Comparison of ENCODE assay signal across 11 cellular contexts in the genomic region with DNA sequence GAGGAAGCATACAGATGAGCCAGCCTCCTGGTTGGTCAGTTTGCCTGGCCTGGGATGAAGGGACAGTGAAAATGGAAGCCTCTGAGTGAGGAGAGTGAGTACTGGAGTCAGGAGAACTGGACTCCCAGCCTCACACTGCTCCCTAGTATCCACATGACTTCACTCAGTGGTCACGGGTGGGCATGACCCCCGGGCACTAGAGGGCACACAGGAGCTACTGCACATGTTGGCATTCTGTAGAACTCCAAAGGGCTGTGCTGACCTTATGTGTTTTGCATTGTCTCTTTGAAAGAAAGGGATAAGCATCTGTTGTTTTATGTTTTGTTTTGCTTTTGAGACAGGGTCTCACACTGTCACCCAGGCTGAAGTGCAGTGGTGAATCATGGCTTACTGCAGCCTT. TPM values are rescaled to one million over a fixed set of nuclear protein-coding genes. Genes with fewer than 3 reads are reported as not detected.
A peak's percentile ranks its signal among the peaks of the same experiment; 100 is the strongest.
DNase-seq lines count a peak whose midpoint lies in the region; ATAC-seq and TF ChIP-seq lines count a peak whose summit lies in the region.
"Had no signal": no experiment of that assay in that cellular context is flagged by ENCODE, and none has a peak within 500 bp of the region (broad histone marks: within the 10 kb centered on the region; RNA-seq: fewer than 3 reads in every experiment).

No MANE protein-coding gene starts in this region.

- H3K27ac Mint-ChIP-seq in natural killer cell treated with Interleukin-12 subunit alpha and Interleukin-12 subunit beta and Interleukin-15 and Interleukin-18, amount 100 ng/mL, for 72 hours: peak overlapping the region in 1 of 2 donors; percentile 37
- H3K27ac Mint-ChIP-seq in osteocyte (ENCODE audit: unreplicated experiment): no peak overlapping the region
- H3K27ac Mint-ChIP-seq: stimulated activated naive CD8-positive, alpha-beta T cell treated with anti-CD3 and anti-CD28 coated beads, Interleukin-15, Interleukin-2, amounts not matched to agents 100 ng/mL and 50 ng/mL, for 24 hours had no signal

- H3K4me1 Mint-ChIP-seq in natural killer cell treated with Interleukin-12 subunit alpha and Interleukin-12 subunit beta and Interleukin-15 and Interleukin-18, amount 100 ng/mL, for 72 hours (ENCODE audit: low read depth in 2 of 2): peaks cover 0 to 10% of the 10 kb centered on the region in 2 donors
- peaks cover 2% of the 10 kb centered on the region for H3K4me1 Mint-ChIP-seq in osteocyte (ENCODE audit: unreplicated experiment)

- no peaks in the 10 kb centered on the region for H3K27me3 ChIP-seq in Panc1 (ENCODE audit: control insufficient read depth, insufficient read depth, low read length)

- no peaks in the 10 kb centered on the region for H3K9me3 ChIP-seq in Panc1 (ENCODE audit: control insufficient read depth, insufficient read depth, low read depth, low read length)

- H3K4me3 ChIP-seq in Panc1 (ENCODE audit: low read depth in 2 of 2, low read length in 2 of 2): no peak overlapping the region

- POLR2A ChIA-PET in Panc1 (lab: Charles Lee): no interaction called here

- no peak overlapping the region for H3K4me3 Mint-ChIP-seq in natural killer cell treated with Interleukin-12 subunit alpha and Interleukin-12 subunit beta and Interleukin-15 and Interleukin-18, amount 100 ng/mL, for 72 hours
- no peak overlapping the region for H3K4me3 Mint-ChIP-seq in osteocyte (ENCODE audit: unreplicated experiment)
- H3K4me3 Mint-ChIP-seq: stimulated activated naive CD8-positive, alpha-beta T cell treated with anti-CD3 and anti-CD28 coated beads, Interleukin-15, Interleukin-2, amounts not matched to agents 100 ng/mL and 50 ng/mL, for 24 hours had no signal

- H3K27me3 Mint-ChIP-seq in natural killer cell treated with Interleukin-12 subunit alpha and Interleukin-12 subunit beta and Interleukin-15 and Interleukin-18, amount 100 ng/mL, for 72 hours: no peaks in the 10 kb centered on the region
- no peaks in the 10 kb centered on the region for H3K27me3 Mint-ChIP-seq in osteocyte (ENCODE audit: unreplicated experiment)
- H3K27me3 Mint-ChIP-seq: stimulated activated naive CD8-positive, alpha-beta T cell treated with anti-CD3 and anti-CD28 coated beads, Interleukin-15, Interleukin-2, amounts not matched to agents 100 ng/mL and 50 ng/mL, for 24 hours had no signal

- intact Hi-C loops in Panc1 (cut with micrococcal nuclease; ENCODE audit: unreplicated experiment): no loop called here

- no peak for DNase-seq in Panc1 (ENCODE audit: low read depth, low spot score)
- peak in 47 of 58 donors; percentile 4 to 74 (median 45) for DNase-seq in anterior cingulate cortex (lab: John Stamatoyannopoulos, UW)
- no peak for DNase-seq in natural killer cell treated with Interleukin-12 subunit alpha and Interleukin-12 subunit beta and Interleukin-15 and Interleukin-18, amount 100 ng/mL, for 72 hours (ENCODE audit: low spot score)
- no peak for DNase-seq in osteocyte (ENCODE audit: extremely low spot score, unreplicated experiment)
- DNase-seq in NCI-H524 treated with DMSO at 0.1 percent for 48 hours (lab: John Stamatoyannopoulos, UW): no peak
- DNase-seq: left cardiac atrium had no signal

- no TSS peak for BruUV-seq in Panc1 (replicated peaks; lab: Mats Ljungman, UMichigan)

- in situ Hi-C loops in Panc1 (cut with HindIII; ENCODE audit: low pct_unique_long_range_greater_than_20kb, low sequenced_read_pairs): no loop called here

- no peaks in the 10 kb centered on the region for H3K9me3 Mint-ChIP-seq in natural killer cell treated with Interleukin-12 subunit alpha and Interleukin-12 subunit beta and Interleukin-15 and Interleukin-18, amount 100 ng/mL, for 72 hours
- H3K9me3 Mint-ChIP-seq in osteocyte (ENCODE audit: unreplicated experiment): no peaks in the 10 kb centered on the region
- H3K9me3 Mint-ChIP-seq: stimulated activated naive CD8-positive, alpha-beta T cell treated with anti-CD3 and anti-CD28 coated beads, Interleukin-15, Interleukin-2, amounts not matched to agents 100 ng/mL and 50 ng/mL, for 24 hours had no signal

- no peaks in the 10 kb centered on the region for H3K4me1 ChIP-seq in Panc1 (ENCODE audit: control insufficient read depth, insufficient read depth, low read length)

- peaks cover 4% of the 10 kb centered on the region for H3K36me3 Mint-ChIP-seq in natural killer cell treated with Interleukin-12 subunit alpha and Interleukin-12 subunit beta and Interleukin-15 and Interleukin-18, amount 100 ng/mL, for 72 hours
- H3K36me3 Mint-ChIP-seq in osteocyte (ENCODE audit: unreplicated experiment): peaks cover 9% of the 10 kb centered on the region

- TF ChIP-seq CTCF in GM12874 (IDR thresholded peaks at IDR 0.05; ENCODE audit: insufficient read depth, low read depth, low read length) (peak; percentile 11; the same call in 1 of the 2 replicates), Panc1 (IDR thresholded peaks at IDR 0.05) (peak; percentile 70), osteocyte (IDR thresholded peaks at IDR 0.05) (no peak)

- H3K27ac ChIP-seq in Panc1 (ENCODE audit: low read length): no peak overlapping the region

- CTCF ChIA-PET in Panc1 (lab: Charles Lee): no interaction called here

- peaks cover 12% of the 10 kb centered on the region for H3K36me3 ChIP-seq in Panc1 (ENCODE audit: control insufficient read depth, insufficient read depth, low read length)

- ATAC-seq in Panc1: peak; percentile 60; the same call in 1 of the 2 replicates
- ATAC-seq in natural killer cell treated with Interleukin-12 subunit alpha and Interleukin-12 subunit beta and Interleukin-15 and Interleukin-18, amount 100 ng/mL, for 72 hours: peak; percentile 61 to 66
- ATAC-seq in HG03460 (IDR thresholded peaks at IDR 0.05; ENCODE audit: unreplicated experiment): no peak
- ATAC-seq in GM19397 (IDR thresholded peaks at IDR 0.05; ENCODE audit: unreplicated experiment): no peak

RNA-seq across cellular contexts. Expression of a gene that starts 23.7 kb away (rescaled TPM):
- total RNA-seq in Panc1 (2021; ENCODE audit: unreplicated experiment) (55.6 TPM), osteocyte (5.9 and 7.7 TPM in 2 replicates)
- polyA plus RNA-seq in Panc1 (2012; ENCODE audit: insufficient read length): 20.5 TPM
- total RNA-seq in natural killer cell treated with Interleukin-12 subunit alpha and Interleukin-12 subunit beta and Interleukin-15 and Interleukin-18, amount 100 ng/mL, for 72 hours: 100 to 1,000 TPM in 1 of 2 donors, 10 to 100 TPM in 1; 26.5 to 102 TPM

RNA-seq across cellular contexts. Expression of a gene that starts 34.2 kb away (rescaled TPM):
- 12.2 TPM for total RNA-seq in Panc1 (2021; ENCODE audit: unreplicated experiment)
- polyA plus RNA-seq in Panc1 (2012; ENCODE audit: insufficient read length): 9.6 TPM
- 10 to 100 TPM; 48.2 to 62.2 TPM for total RNA-seq in natural killer cell treated with Interleukin-12 subunit alpha and Interleukin-12 subunit beta and Interleukin-15 and Interleukin-18, amount 100 ng/mL, for 72 hours
- 0.50 and 0.86 TPM in 2 replicates for total RNA-seq in osteocyte
- total RNA-seq: H4 had no signal

RNA-seq across cellular contexts. Expression of a gene that starts 54.0 kb away (rescaled TPM):
- total RNA-seq in Panc1 (2021; ENCODE audit: unreplicated experiment) (231 TPM), osteocyte (114 and 122 TPM in 2 replicates)
- 251 TPM for polyA plus RNA-seq in Panc1 (2012; ENCODE audit: insufficient read length)
- total RNA-seq in natural killer cell treated with Interleukin-12 subunit alpha and Interleukin-12 subunit beta and Interleukin-15 and Interleukin-18, amount 100 ng/mL, for 72 hours: 100 to 1,000 TPM; 166 to 201 TPM

Comparison
In these comparisons a context has a peak if more than half of its experiments do, and no peak if none do; other contexts are left out.
1. ATAC-seq: peak in Panc1 (single experiment) and natural killer cell treated with Interleukin-12 subunit alpha and Interleukin-12 subunit beta and Interleukin-15 and Interleukin-18, amount 100 ng/mL, for 72 hours (2 of 2); none in HG03460 (single experiment) and GM19397 (single experiment).
2. DNase-seq: peak in anterior cingulate cortex (47 of 58); none in Panc1 (single experiment), natural killer cell treated with Interleukin-12 subunit alpha and Interleukin-12 subunit beta and Interleukin-15 and Interleukin-18, amount 100 ng/mL, for 72 hours (single experiment), osteocyte (single experiment) and NCI-H524 treated with DMSO at 0.1 percent for 48 hours (single experiment).